29 cellular contexts compared by ENCODE assay signal in genomic region chr11:113350646-113351045, GRCh38.
DNase-seq lines count a peak whose midpoint lies in the region; ATAC-seq and TF ChIP-seq lines count a peak whose summit lies in the region.
"Had no signal": no experiment of that assay in that cellular context is flagged by ENCODE, and none has a peak within 500 bp of the region (broad histone marks: within the 10 kb centered on the region; RNA-seq: fewer than 3 reads in every experiment).

No MANE protein-coding gene starts in this region.

- TF ChIP-seq POLR2A in erythroblast (IDR thresholded peaks at IDR 0.05; ENCODE audit: low read length), result no peak

- ATAC-seq in GM18502 (IDR thresholded peaks at IDR 0.05; ENCODE audit: poor library complexity, unreplicated experiment), result no peak
- ATAC-seq: activated naive CD4-positive, alpha-beta T cell treated with anti-CD3 and anti-CD28 coated beads, Interleukin-2, amount 50 U/mL, for 72 hours; activated T-helper 17 cell treated with anti-CD3 and anti-CD28 coated beads, Interleukin-2, amount 50 U/mL, for 72 hours; HCT116; naive thymus-derived CD4-positive, alpha-beta T cell; right lobe of liver had no signal

- H3K9me3 Mint-ChIP-seq in nephron progenitor cell, result peaks cover 17% of the 10 kb centered on the region
- H3K9me3 Mint-ChIP-seq: activated T-helper 17 cell treated with anti-CD3 and anti-CD28 coated beads, Interleukin-2, amount 50 U/mL, for 72 hours had no signal

- TF ChIP-seq CTCF in nephron progenitor cell (IDR thresholded peaks at IDR 0.05), result no peak

- peaks cover 16% of the 10 kb centered on the region for H3K4me1 Mint-ChIP-seq in nephron progenitor cell
- H3K4me1 Mint-ChIP-seq: B cell had no signal

- peaks cover 37% of the 10 kb centered on the region for H3K36me3 Mint-ChIP-seq in nephron progenitor cell (ENCODE audit: low read depth)

- peak overlapping the region; percentile 34 for H3K27ac Mint-ChIP-seq in nephron progenitor cell
- H3K27ac Mint-ChIP-seq: activated T-helper 17 cell treated with anti-CD3 and anti-CD28 coated beads, Interleukin-2, amount 50 U/mL, for 72 hours; B cell; CD8-positive, alpha-beta memory T cell; naive thymus-derived CD4-positive, alpha-beta T cell had no signal

- H3K27me3 Mint-ChIP-seq in nephron progenitor cell (ENCODE audit: low read depth, poor library complexity), result no peaks in the 10 kb centered on the region
- H3K27me3 Mint-ChIP-seq: activated T-helper 17 cell treated with anti-CD3 and anti-CD28 coated beads, Interleukin-2, amount 50 U/mL, for 72 hours; B cell; CD8-positive, alpha-beta memory T cell; naive thymus-derived CD4-positive, alpha-beta T cell had no signal

- DNase-seq in NCI-H2196 (lab: John Stamatoyannopoulos, UW; ENCODE audit: unreplicated experiment) (peak; percentile 28), NCI-H2196 treated with DMSO at 0.1 percent for 48 hours (lab: John Stamatoyannopoulos, UW; ENCODE audit: unreplicated experiment) (no peak), NCI-H2029 treated with DMSO at 0.1 percent for 48 hours (lab: John Stamatoyannopoulos, UW) (peak; percentile 40), NCI-H774 (lab: John Stamatoyannopoulos, UW) (peak; percentile 33), nephron progenitor cell (no peak), SW480 (ENCODE audit: low spot score) (no peak), erythroblast (lab: John Stamatoyannopoulos, UW) (no peak)
- DNase-seq: activated CD4-positive, alpha-beta T cell treated with anti-CD3 and anti-CD28 coated beads for 4 hours; amygdala; CD8-positive, alpha-beta memory T cell; DMS79 treated with DMSO at 0.1 percent for 48 hours; GF-D8; hippocampal formation; KG1; lower lobe of right lung; naive thymus-derived CD4-positive, alpha-beta T cell; NCI-H1694 treated with DMSO at 0.1 percent for 48 hours; right lobe of liver; spleen; stimulated activated CD4-positive, alpha-beta T cell treated with anti-CD3 and anti-CD28 coated beads, Interleukin-2, amount 100 ng/mL, for 24 hours; stomach; SW 1271; T1000; WERI-Rb-1 had no signal

- no peak overlapping the region for H3K4me3 Mint-ChIP-seq in nephron progenitor cell
- H3K4me3 Mint-ChIP-seq: activated T-helper 17 cell treated with anti-CD3 and anti-CD28 coated beads, Interleukin-2, amount 50 U/mL, for 72 hours; B cell; CD8-positive, alpha-beta memory T cell; naive thymus-derived CD4-positive, alpha-beta T cell had no signal

Comparison
In these comparisons a context has a peak if more than half of its experiments do, and no peak if none do; other contexts are left out.
1. DNase-seq: peak in NCI-H2196 (single experiment), NCI-H2029 treated with DMSO at 0.1 percent for 48 hours (single experiment) and NCI-H774 (single experiment); none in NCI-H2196 treated with DMSO at 0.1 percent for 48 hours (single experiment), nephron progenitor cell (single experiment), SW480 (single experiment) and erythroblast (0 of 2).